ENCODE assay signal across 1 cellular context in the genomic region with DNA sequence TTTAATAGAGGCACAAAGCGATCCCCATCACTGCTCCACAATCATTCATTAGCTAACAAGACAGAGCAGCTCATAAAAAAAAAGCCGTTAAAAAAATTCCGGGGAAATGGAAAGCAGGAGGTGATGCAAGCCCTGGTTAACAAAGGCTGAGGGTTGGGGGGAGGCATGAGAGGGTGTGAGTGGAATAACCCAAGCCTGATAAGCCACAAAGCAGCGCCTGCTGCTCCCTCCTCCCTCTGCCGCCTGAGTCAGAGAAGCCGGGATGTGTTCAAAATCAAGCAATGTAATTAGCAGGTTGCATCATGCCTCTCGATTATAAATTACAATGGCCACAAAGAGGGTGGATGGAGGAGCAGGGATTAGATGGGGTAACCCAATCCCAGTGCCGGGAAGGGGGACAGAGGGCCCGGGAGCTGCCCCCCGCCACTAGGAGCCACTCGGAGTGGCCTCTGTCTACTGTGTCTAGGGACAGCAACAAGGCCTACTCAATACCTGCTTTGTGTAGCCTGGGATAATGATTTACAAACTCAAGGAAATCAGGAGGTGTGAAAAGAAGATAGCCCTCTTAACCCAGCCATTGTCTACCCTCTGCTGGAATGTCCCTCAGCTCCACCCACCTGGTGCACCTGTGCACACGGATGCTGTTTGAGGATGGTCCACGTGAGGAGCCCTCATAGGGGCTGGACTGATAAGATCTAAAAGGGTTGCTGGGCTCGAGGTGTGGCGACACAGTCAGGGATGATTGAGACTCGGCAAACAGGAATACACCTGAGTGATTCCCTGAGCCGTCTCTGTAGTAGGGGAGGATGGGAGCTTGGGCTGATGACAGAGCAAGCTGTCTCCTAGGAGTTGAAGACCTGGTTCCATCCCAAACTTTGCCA.
TF ChIP-seq lines count a peak whose summit lies in the region.

No MANE protein-coding gene starts in this region.

TF ChIP-seq in HepG2, 621 proteins besides CTCF, POLR2A, EP300 and RAD21 (continued from another document and continues in another):
- TF ChIP-seq, protein P1, sequence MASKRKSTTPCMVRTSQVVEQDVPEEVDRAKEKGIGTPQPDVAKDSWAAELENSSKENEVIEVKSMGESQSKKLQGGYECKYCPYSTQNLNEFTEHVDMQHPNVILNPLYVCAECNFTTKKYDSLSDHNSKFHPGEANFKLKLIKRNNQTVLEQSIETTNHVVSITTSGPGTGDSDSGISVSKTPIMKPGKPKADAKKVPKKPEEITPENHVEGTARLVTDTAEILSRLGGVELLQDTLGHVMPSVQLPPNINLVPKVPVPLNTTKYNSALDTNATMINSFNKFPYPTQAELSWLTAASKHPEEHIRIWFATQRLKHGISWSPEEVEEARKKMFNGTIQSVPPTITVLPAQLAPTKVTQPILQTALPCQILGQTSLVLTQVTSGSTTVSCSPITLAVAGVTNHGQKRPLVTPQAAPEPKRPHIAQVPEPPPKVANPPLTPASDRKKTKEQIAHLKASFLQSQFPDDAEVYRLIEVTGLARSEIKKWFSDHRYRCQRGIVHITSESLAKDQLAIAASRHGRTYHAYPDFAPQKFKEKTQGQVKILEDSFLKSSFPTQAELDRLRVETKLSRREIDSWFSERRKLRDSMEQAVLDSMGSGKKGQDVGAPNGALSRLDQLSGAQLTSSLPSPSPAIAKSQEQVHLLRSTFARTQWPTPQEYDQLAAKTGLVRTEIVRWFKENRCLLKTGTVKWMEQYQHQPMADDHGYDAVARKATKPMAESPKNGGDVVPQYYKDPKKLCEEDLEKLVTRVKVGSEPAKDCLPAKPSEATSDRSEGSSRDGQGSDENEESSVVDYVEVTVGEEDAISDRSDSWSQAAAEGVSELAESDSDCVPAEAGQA (IDR thresholded peaks at IDR 0.05; ENCODE audit: low read depth), result peak; percentile 31; the same call in 1 of the 2 replicates
- TF ChIP-seq, protein P1 (CRISPR knock-in tag; IDR thresholded peaks at IDR 0.05; ENCODE audit: borderline replicate concordance), result no peak
- peak in 1 of 2 experiments; percentile 70; a peak in 3 of 4 replicates for TF ChIP-seq NR2F1 (CRISPR knock-in tag; IDR thresholded peaks at IDR 0.05)
- no peak for TF ChIP-seq MTF2 (CRISPR knock-in tag; IDR thresholded peaks at IDR 0.05; ENCODE audit: borderline replicate concordance)
- TF ChIP-seq NFE2L1 (CRISPR knock-in tag; IDR thresholded peaks at IDR 0.05; ENCODE audit: borderline replicate concordance), result no peak
- TF ChIP-seq, protein P2, sequence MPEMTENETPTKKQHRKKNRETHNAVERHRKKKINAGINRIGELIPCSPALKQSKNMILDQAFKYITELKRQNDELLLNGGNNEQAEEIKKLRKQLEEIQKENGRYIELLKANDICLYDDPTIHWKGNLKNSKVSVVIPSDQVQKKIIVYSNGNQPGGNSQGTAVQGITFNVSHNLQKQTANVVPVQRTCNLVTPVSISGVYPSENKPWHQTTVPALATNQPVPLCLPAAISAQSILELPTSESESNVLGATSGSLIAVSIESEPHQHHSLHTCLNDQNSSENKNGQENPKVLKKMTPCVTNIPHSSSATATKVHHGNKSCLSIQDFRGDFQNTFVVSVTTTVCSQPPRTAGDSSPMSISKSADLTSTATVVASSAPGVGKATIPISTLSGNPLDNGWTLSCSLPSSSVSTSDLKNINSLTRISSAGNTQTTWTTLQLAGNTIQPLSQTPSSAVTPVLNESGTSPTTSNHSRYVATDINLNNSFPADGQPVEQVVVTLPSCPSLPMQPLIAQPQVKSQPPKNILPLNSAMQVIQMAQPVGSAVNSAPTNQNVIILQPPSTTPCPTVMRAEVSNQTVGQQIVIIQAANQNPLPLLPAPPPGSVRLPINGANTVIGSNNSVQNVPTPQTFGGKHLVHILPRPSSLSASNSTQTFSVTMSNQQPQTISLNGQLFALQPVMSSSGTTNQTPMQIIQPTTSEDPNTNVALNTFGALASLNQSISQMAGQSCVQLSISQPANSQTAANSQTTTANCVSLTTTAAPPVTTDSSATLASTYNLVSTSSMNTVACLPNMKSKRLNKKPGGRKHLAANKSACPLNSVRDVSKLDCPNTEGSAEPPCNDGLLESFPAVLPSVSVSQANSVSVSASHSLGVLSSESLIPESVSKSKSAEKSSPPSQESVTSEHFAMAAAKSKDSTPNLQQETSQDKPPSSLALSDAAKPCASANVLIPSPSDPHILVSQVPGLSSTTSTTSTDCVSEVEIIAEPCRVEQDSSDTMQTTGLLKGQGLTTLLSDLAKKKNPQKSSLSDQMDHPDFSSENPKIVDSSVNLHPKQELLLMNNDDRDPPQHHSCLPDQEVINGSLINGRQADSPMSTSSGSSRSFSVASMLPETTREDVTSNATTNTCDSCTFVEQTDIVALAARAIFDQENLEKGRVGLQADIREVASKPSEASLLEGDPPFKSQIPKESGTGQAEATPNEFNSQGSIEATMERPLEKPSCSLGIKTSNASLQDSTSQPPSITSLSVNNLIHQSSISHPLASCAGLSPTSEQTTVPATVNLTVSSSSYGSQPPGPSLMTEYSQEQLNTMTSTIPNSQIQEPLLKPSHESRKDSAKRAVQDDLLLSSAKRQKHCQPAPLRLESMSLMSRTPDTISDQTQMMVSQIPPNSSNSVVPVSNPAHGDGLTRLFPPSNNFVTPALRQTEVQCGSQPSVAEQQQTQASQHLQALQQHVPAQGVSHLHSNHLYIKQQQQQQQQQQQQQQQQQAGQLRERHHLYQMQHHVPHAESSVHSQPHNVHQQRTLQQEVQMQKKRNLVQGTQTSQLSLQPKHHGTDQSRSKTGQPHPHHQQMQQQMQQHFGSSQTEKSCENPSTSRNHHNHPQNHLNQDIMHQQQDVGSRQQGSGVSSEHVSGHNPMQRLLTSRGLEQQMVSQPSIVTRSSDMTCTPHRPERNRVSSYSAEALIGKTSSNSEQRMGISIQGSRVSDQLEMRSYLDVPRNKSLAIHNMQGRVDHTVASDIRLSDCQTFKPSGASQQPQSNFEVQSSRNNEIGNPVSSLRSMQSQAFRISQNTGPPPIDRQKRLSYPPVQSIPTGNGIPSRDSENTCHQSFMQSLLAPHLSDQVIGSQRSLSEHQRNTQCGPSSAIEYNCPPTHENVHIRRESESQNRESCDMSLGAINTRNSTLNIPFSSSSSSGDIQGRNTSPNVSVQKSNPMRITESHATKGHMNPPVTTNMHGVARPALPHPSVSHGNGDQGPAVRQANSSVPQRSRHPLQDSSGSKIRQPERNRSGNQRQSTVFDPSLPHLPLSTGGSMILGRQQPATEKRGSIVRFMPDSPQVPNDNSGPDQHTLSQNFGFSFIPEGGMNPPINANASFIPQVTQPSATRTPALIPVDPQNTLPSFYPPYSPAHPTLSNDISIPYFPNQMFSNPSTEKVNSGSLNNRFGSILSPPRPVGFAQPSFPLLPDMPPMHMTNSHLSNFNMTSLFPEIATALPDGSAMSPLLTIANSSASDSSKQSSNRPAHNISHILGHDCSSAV (CRISPR knock-in tag; IDR thresholded peaks at IDR 0.05; ENCODE audit: borderline replicate concordance), result no peak
- TF ChIP-seq, protein P3, sequence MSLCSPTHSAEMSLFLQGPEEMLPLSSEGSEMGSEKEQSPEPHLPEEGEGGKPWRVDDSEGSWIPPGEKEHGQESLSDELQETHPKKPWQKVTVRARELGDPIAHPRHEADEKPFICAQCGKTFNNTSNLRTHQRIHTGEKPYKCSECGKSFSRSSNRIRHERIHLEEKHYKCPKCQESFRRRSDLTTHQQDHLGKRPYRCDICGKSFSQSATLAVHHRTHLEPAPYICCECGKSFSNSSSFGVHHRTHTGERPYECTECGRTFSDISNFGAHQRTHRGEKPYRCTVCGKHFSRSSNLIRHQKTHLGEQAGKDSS (CRISPR knock-in tag; IDR thresholded peaks at IDR 0.05; ENCODE audit: borderline replicate concordance, low read depth), result peak; percentile 32; the same call in 1 of the 2 replicates
- TF ChIP-seq, protein P4, sequence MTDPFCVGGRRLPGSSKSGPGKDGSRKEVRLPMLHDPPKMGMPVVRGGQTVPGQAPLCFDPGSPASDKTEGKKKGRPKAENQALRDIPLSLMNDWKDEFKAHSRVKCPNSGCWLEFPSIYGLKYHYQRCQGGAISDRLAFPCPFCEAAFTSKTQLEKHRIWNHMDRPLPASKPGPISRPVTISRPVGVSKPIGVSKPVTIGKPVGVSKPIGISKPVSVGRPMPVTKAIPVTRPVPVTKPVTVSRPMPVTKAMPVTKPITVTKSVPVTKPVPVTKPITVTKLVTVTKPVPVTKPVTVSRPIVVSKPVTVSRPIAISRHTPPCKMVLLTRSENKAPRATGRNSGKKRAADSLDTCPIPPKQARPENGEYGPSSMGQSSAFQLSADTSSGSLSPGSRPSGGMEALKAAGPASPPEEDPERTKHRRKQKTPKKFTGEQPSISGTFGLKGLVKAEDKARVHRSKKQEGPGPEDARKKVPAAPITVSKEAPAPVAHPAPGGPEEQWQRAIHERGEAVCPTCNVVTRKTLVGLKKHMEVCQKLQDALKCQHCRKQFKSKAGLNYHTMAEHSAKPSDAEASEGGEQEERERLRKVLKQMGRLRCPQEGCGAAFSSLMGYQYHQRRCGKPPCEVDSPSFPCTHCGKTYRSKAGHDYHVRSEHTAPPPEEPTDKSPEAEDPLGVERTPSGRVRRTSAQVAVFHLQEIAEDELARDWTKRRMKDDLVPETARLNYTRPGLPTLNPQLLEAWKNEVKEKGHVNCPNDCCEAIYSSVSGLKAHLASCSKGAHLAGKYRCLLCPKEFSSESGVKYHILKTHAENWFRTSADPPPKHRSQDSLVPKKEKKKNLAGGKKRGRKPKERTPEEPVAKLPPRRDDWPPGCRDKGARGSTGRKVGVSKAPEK (CRISPR knock-in tag; IDR thresholded peaks at IDR 0.05; ENCODE audit: borderline replicate concordance), result no peak
- no peak for TF ChIP-seq PTBP1 (IDR thresholded peaks at IDR 0.05; ENCODE audit: low read depth, low read length, poor library complexity, severe bottlenecking)
- TF ChIP-seq PHF20 (CRISPR knock-in tag; IDR thresholded peaks at IDR 0.05), result 0 out of 2 replicates have a peak, but pooled peaks have one; percentile 30
- TF ChIP-seq MED1 (CRISPR knock-in tag; IDR thresholded peaks at IDR 0.05), result peak; percentile 40
- TF ChIP-seq IRX3 (CRISPR knock-in tag; IDR thresholded peaks at IDR 0.05; ENCODE audit: borderline replicate concordance, low read depth), result no peak
- no peak for TF ChIP-seq ZNF652 (CRISPR knock-in tag; IDR thresholded peaks at IDR 0.05; ENCODE audit: borderline replicate concordance, low read depth)
- TF ChIP-seq MXI1 (IDR thresholded peaks at IDR 0.05; ENCODE audit: borderline replicate concordance, low read depth, low read length), result no peak
- TF ChIP-seq XRCC5 (optimal IDR thresholded peaks at IDR 0.05; ENCODE audit: low read length), result peak; percentile 84
- peak; percentile 92 for TF ChIP-seq MED8 (CRISPR knock-in tag; IDR thresholded peaks at IDR 0.05; ENCODE audit: insufficient replicate concordance)
- no peak for TF ChIP-seq EED (CRISPR knock-in tag; IDR thresholded peaks at IDR 0.05)
- TF ChIP-seq ZNF614 (CRISPR knock-in tag; IDR thresholded peaks at IDR 0.05; ENCODE audit: borderline replicate concordance), result peak; percentile 96
- no peak for TF ChIP-seq NFE2 (CRISPR knock-in tag; IDR thresholded peaks at IDR 0.05)
- TF ChIP-seq, protein P5, sequence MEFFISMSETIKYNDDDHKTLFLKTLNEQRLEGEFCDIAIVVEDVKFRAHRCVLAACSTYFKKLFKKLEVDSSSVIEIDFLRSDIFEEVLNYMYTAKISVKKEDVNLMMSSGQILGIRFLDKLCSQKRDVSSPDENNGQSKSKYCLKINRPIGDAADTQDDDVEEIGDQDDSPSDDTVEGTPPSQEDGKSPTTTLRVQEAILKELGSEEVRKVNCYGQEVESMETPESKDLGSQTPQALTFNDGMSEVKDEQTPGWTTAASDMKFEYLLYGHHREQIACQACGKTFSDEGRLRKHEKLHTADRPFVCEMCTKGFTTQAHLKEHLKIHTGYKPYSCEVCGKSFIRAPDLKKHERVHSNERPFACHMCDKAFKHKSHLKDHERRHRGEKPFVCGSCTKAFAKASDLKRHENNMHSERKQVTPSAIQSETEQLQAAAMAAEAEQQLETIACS (CRISPR knock-in tag; IDR thresholded peaks at IDR 0.05), result no peak
- TF ChIP-seq ZNF564 (CRISPR knock-in tag; IDR thresholded peaks at IDR 0.05), result no peak
- TF ChIP-seq FOXC1 (CRISPR knock-in tag; IDR thresholded peaks at IDR 0.05; ENCODE audit: borderline replicate concordance), result peak; percentile 53; the same call in 1 of the 2 replicates
- TF ChIP-seq, protein P6, sequence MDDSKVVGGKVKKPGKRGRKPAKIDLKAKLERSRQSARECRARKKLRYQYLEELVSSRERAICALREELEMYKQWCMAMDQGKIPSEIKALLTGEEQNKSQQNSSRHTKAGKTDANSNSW (CRISPR knock-in tag; IDR thresholded peaks at IDR 0.05; ENCODE audit: borderline replicate concordance), result no peak
- no peak; the same call in 1 of the 2 replicates for TF ChIP-seq ZNF20 (CRISPR knock-in tag; IDR thresholded peaks at IDR 0.05)
- TF ChIP-seq ZBTB7A (CRISPR knock-in tag; IDR thresholded peaks at IDR 0.05), result peak; percentile 90
- peak; percentile 95 for TF ChIP-seq ZNF350 (CRISPR knock-in tag; IDR thresholded peaks at IDR 0.05; ENCODE audit: borderline replicate concordance, low read depth)
- no peak; the same call in 1 of the 2 replicates for TF ChIP-seq TRIM24 (CRISPR knock-in tag; IDR thresholded peaks at IDR 0.05)
- TF ChIP-seq, protein P7, sequence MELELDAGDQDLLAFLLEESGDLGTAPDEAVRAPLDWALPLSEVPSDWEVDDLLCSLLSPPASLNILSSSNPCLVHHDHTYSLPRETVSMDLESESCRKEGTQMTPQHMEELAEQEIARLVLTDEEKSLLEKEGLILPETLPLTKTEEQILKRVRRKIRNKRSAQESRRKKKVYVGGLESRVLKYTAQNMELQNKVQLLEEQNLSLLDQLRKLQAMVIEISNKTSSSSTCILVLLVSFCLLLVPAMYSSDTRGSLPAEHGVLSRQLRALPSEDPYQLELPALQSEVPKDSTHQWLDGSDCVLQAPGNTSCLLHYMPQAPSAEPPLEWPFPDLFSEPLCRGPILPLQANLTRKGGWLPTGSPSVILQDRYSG (CRISPR knock-in tag; IDR thresholded peaks at IDR 0.05), result no peak
- TF ChIP-seq TOE1 (CRISPR knock-in tag; IDR thresholded peaks at IDR 0.05), result no peak
- TF ChIP-seq LCORL (IDR thresholded peaks at IDR 0.05), result no peak
- TF ChIP-seq LCORL (CRISPR knock-in tag; IDR thresholded peaks at IDR 0.05), result peak; percentile 88
